28 cellular contexts compared by ENCODE assay signal in the genomic region with DNA sequence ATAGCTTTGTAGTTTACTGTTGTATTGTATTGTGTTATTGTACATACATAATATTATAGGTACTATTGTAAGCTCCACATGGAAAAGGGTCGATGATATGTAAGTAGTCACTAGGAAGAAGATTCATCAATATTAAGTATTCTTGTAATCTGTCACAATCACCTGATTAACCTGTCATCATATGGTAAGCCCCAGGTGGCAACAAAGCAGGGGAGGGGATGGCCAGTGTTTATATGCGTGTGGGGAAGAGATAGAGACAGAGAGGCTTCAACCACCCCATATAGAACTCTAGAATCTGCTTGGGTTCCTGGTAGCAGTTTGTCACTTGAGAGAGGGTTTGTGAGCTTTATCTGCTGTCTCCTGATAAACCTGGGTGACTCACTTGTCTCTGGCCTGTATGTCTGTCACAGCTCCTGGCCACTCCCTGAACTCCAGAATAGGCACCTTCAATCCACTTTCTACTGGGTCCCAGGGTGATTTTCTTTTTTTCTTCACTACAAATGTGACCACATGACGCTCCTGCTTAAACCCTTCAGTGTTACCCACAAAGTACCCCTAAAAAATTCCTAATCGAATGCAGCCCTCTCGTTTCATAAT. TPM values are rescaled to one million over a fixed set of nuclear protein-coding genes. Genes with fewer than 3 reads are reported as not detected.
DNase-seq lines count a peak whose midpoint lies in the region; ATAC-seq, FAIRE-seq and TF ChIP-seq lines count a peak whose summit lies in the region.
"Had no signal": no experiment of that assay in that cellular context is flagged by ENCODE, and none has a peak within 500 bp of the region (broad histone marks: within the 10 kb centered on the region; RNA-seq: fewer than 3 reads in every experiment).

No MANE protein-coding gene starts in this region.

- TF ChIP-seq CTCF in K562 (IDR thresholded peaks at IDR 0.05 in 2 of 3, conservative IDR thresholded peaks at IDR 0.05 in 1 of 3; ENCODE audit: insufficient read depth in 2 of 3, low read depth in 1 of 3, low read length in 3 of 3) (no peak), mucosa of descending colon (IDR thresholded peaks at IDR 0.05) (no peak)

- H3K36me3 ChIP-seq in K562 (ENCODE audit: control insufficient read depth, insufficient read depth, low read length) (no peaks in the 10 kb centered on the region), mucosa of descending colon (ENCODE audit: low read depth) (no peaks in the 10 kb centered on the region)
- H3K36me3 ChIP-seq: esophagus squamous epithelium, Peyer's patch, SJSA1, tibial artery had no signal

- H3K27me3 ChIP-seq in K562 (ENCODE audit: control insufficient read depth in 2 of 2, insufficient read depth in 2 of 2, low read length in 2 of 2), result no peaks in the 10 kb centered on the region
- H3K27me3 ChIP-seq: esophagus squamous epithelium, Peyer's patch, SJSA1, tibial artery had no signal

- TF ChIP-seq EP300 in K562 (IDR thresholded peaks at IDR 0.05; ENCODE audit: low read length), result peak; percentile 99

- no peak overlapping the region for H2AFZ ChIP-seq in K562 (ENCODE audit: low read depth, low read length)

- in situ Hi-C loops in K562 (cut with MboI), result no loop called here

- H3K4me3 Mint-ChIP-seq in stimulated activated effector memory CD8-positive, alpha-beta T cell treated with anti-CD3 and anti-CD28 coated beads, Interleukin-12 subunit alpha, Interleukin-12 subunit beta, amount 100 ng/mL, for 72 hours, result no peak overlapping the region
- H3K4me3 Mint-ChIP-seq: activated CD8-positive, alpha-beta T cell treated with anti-CD3 and anti-CD28 coated beads, Interleukin-2, amount 10 ng/mL, durations not matched to agents 7 days and 5 days; CD4-positive, alpha-beta memory T cell; mesothelial cell of epicardium; naive thymus-derived CD8-positive, alpha-beta T cell had no signal

- no peaks in the 10 kb centered on the region for H4K20me1 ChIP-seq in K562 (replicated peaks; ENCODE audit: control insufficient read depth, insufficient read depth, low read length)

- no peak for TF ChIP-seq POLR2A in K562 (conservative IDR thresholded peaks at IDR 0.05)

- BruUV-seq in K562 (replicated peaks; lab: Mats Ljungman, UMichigan), result no TSS peak

- no peaks in the 10 kb centered on the region; the same call in 1 of the 2 replicates for H3K9me3 ChIP-seq in K562 (replicated peaks; ENCODE audit: control insufficient read depth, insufficient read depth, low read depth, low read length)
- H3K9me3 ChIP-seq in mucosa of descending colon, result no peaks in the 10 kb centered on the region
- H3K9me3 ChIP-seq: esophagus squamous epithelium, Peyer's patch, SJSA1, tibial artery had no signal

- H3K36me3 Mint-ChIP-seq in stimulated activated effector memory CD8-positive, alpha-beta T cell treated with anti-CD3 and anti-CD28 coated beads, Interleukin-12 subunit alpha, Interleukin-12 subunit beta, amount 100 ng/mL, for 72 hours, result no peaks in the 10 kb centered on the region
- H3K36me3 Mint-ChIP-seq: activated naive CD4-positive, alpha-beta T cell treated with anti-CD3 and anti-CD28 coated beads, Interleukin-2, amount 50 U/mL, for 72 hours; CD4-positive, alpha-beta memory T cell; mesothelial cell of epicardium; naive thymus-derived CD8-positive, alpha-beta T cell had no signal

- H3K9me3 Mint-ChIP-seq in stimulated activated effector memory CD8-positive, alpha-beta T cell treated with anti-CD3 and anti-CD28 coated beads, Interleukin-12 subunit alpha, Interleukin-12 subunit beta, amount 100 ng/mL, for 72 hours, result no peaks in the 10 kb centered on the region
- H3K9me3 Mint-ChIP-seq: activated naive CD4-positive, alpha-beta T cell treated with anti-CD3 and anti-CD28 coated beads, Interleukin-2, amount 50 U/mL, for 72 hours; CD4-positive, alpha-beta memory T cell; mesothelial cell of epicardium; naive thymus-derived CD8-positive, alpha-beta T cell had no signal

- POLR2A ChIA-PET in K562 (lab: Yijun Ruan, JAX), result interaction anchor here (0.6 to 2.3 kb wide), 16 partner anchors 8 to 82 kb away, joined by 3 to 20 read pairs (median 6); no protein-coding TSS in a partner anchor

- H3K4me1 Mint-ChIP-seq in stimulated activated effector memory CD8-positive, alpha-beta T cell treated with anti-CD3 and anti-CD28 coated beads, Interleukin-12 subunit alpha, Interleukin-12 subunit beta, amount 100 ng/mL, for 72 hours, result no peaks in the 10 kb centered on the region
- H3K4me1 Mint-ChIP-seq: CD4-positive, alpha-beta memory T cell had no signal

- H3K27ac ChIP-seq in K562 (ENCODE audit: extremely low read depth, low read depth, low read length), result peak overlapping the region; percentile 45
- H3K27ac ChIP-seq: coronary artery, esophagus squamous epithelium, SJSA1, skin epidermis, tibial artery had no signal

- DNase-seq in NCI-H82 (lab: John Stamatoyannopoulos, UW) (peak; percentile 34), NCI-H82 treated with DMSO at 0.1 percent for 48 hours (lab: John Stamatoyannopoulos, UW; ENCODE audit: unreplicated experiment) (no peak), OCI-M2 (lab: John Stamatoyannopoulos, UW; ENCODE audit: unreplicated experiment) (peak; percentile 36), K562 (ENCODE audit: extremely low read depth in 1 of 4, low spot score in 3 of 4) (peak; percentile 93 to 97 (median 94)), mucosa of descending colon (no peak), NCI-H1436 treated with DMSO at 0.1 percent for 48 hours (lab: John Stamatoyannopoulos, UW) (no peak)
- no peak for DNase-seq in stimulated activated effector memory CD8-positive, alpha-beta T cell treated with anti-CD3 and anti-CD28 coated beads, Interleukin-12 subunit alpha, Interleukin-12 subunit beta, amount 100 ng/mL, for 72 hours (ENCODE audit: low spot score in 2 of 2)
- DNase-seq: 8988T; activated CD8-positive, alpha-beta T cell treated with anti-CD3 and anti-CD28 coated beads, Interleukin-2, amount 10 ng/mL, durations not matched to agents 7 days and 5 days; anterior cingulate cortex; CD4-positive, alpha-beta memory T cell; esophagus squamous epithelium; foreskin melanocyte; GDM1; hypothalamus; naive thymus-derived CD8-positive, alpha-beta T cell; nucleus accumbens; T-helper 1 cell; tibial artery had no signal

- peak in 1 of 2 experiments; percentile 50; a peak in 2 of 4 replicates for TF ChIP-seq RAD21 in K562 (CRISPR knock-in tag; conservative IDR thresholded peaks at IDR 0.05 in 1 of 2, IDR thresholded peaks at IDR 0.05 in 1 of 2)

- H3K27ac Mint-ChIP-seq in stimulated activated effector memory CD8-positive, alpha-beta T cell treated with anti-CD3 and anti-CD28 coated beads, Interleukin-12 subunit alpha, Interleukin-12 subunit beta, amount 100 ng/mL, for 72 hours, result no peak overlapping the region
- H3K27ac Mint-ChIP-seq: activated CD8-positive, alpha-beta T cell treated with anti-CD3 and anti-CD28 coated beads, Interleukin-2, amount 10 ng/mL, durations not matched to agents 7 days and 5 days; activated naive CD4-positive, alpha-beta T cell treated with anti-CD3 and anti-CD28 coated beads, Interleukin-2, amount 50 U/mL, for 72 hours; mesothelial cell of epicardium; naive thymus-derived CD8-positive, alpha-beta T cell had no signal

- ATAC-seq in K562 (peak; percentile 96), mucosa of descending colon (peak; percentile 94), HG02870 (IDR thresholded peaks at IDR 0.05; ENCODE audit: unreplicated experiment) (no peak)
- no peak for ATAC-seq in stimulated activated effector memory CD8-positive, alpha-beta T cell treated with anti-CD3 and anti-CD28 coated beads, Interleukin-12 subunit alpha, Interleukin-12 subunit beta, amount 100 ng/mL, for 72 hours
- ATAC-seq: activated CD8-positive, alpha-beta T cell treated with anti-CD3 and anti-CD28 coated beads, Interleukin-2, amount 10 ng/mL, durations not matched to agents 7 days and 5 days; activated naive CD4-positive, alpha-beta T cell treated with anti-CD3 and anti-CD28 coated beads, Interleukin-2, amount 50 U/mL, for 72 hours; HCT116; naive thymus-derived CD8-positive, alpha-beta T cell had no signal

- H3K9me1 ChIP-seq in K562 (ENCODE audit: control insufficient read depth, insufficient read depth, low read length), result no peaks in the 10 kb centered on the region

- FAIRE-seq in K562 (lab: Jason Lieb, UNC), result peak; percentile 99
- FAIRE-seq: GM19239 had no signal

- H3K79me2 ChIP-seq in K562 (ENCODE audit: control insufficient read depth, insufficient read depth, low read length), result no peaks in the 10 kb centered on the region

- no peak overlapping the region for H3K9ac ChIP-seq in K562 (ENCODE audit: insufficient read depth in 1 of 2, low read depth in 2 of 2, low read length in 2 of 2)

- CTCF ChIA-PET in K562 (lab: Yijun Ruan, JAX; ENCODE audit: low intra/inter-chr PET ratio), result no interaction called here

- H3K4me3 ChIP-seq in K562 (no peak overlapping the region), mucosa of descending colon (no peak overlapping the region)
- H3K4me3 ChIP-seq: coronary artery, esophagus squamous epithelium, Peyer's patch, SJSA1, skin epidermis, tibial artery had no signal

- intact Hi-C loops in K562 (cut with micrococcal nuclease), result loop anchor here (1.0 to 5.0 kb wide), 6 partner anchors 16 to 212 kb away; no protein-coding TSS in a partner anchor
- intact Hi-C loops in mucosa of descending colon (cut with DNase I, micrococcal nuclease), result no loop called here

- H3K4me2 ChIP-seq in K562 (ENCODE audit: insufficient read depth, low read length), result peak overlapping the region; percentile 37; the same call in 1 of the 2 replicates

- WGBS in K562 (ENCODE audit: insufficient coverage, low coverage, missing lambda C conversion rate), result 0% methylated on average over 5 of the region's 5 CpGs

- H3K4me1 ChIP-seq in K562 (replicated peaks in 1 of 2; ENCODE audit: control insufficient read depth in 2 of 2, insufficient read depth in 2 of 2, low read length in 2 of 2) (peaks cover 28 to 43% of the 10 kb centered on the region in 2 experiments), mucosa of descending colon (ENCODE audit: low read depth) (no peaks in the 10 kb centered on the region)
- H3K4me1 ChIP-seq: Peyer's patch, SJSA1, tibial artery had no signal

RNA-seq across cellular contexts. Expression of gene CPEB4, which starts 48.9 kb away (rescaled TPM):
- 49.3 and 127 TPM in 2 replicates for total RNA-seq in K562 (2011; cell fraction: chromatin; rRNA removed; ENCODE audit: low replicate concordance)
- 32.2 and 37.4 TPM in 2 replicates for total RNA-seq in K562 (2011; cell fraction: nucleolus; rRNA removed)
- 56.7 and 64.2 TPM in 2 replicates for total RNA-seq in K562 (2011; cell fraction: nucleoplasm; rRNA removed)
- total RNA-seq in K562 (2014; rRNA removed), result 9.5 and 10.2 TPM in 2 replicates
- 20.6 and 21.8 TPM in 2 replicates for total RNA-seq in K562 (2014; rRNA removed; fragmentation: Illumina TruSeq; extraction: Trizol)
- 12.0 and 12.4 TPM in 2 replicates for total RNA-seq in K562 (2015; rRNA removed; fragmentation: Illumina TruSeq; extraction: Trizol)
- 17.7 and 19.7 TPM in 2 replicates for total RNA-seq in K562 (2021)
- 17.6 and 21.3 TPM in 2 replicates for polyA plus RNA-seq in K562 (2011; rRNA removed)
- polyA plus RNA-seq in K562 (2011; cell fraction: cytosol; rRNA removed), result 9.8 and 13.5 TPM in 2 replicates
- 33.8 and 38.5 TPM in 2 replicates for polyA plus RNA-seq in K562 (2011; cell fraction: nucleus; rRNA removed)
- 11.6 and 13.2 TPM in 2 replicates for polyA plus RNA-seq in K562 (2012)
- polyA plus RNA-seq in K562 (2014; fragmentation: Illumina TruSeq; extraction: Trizol), result 9.3 and 13.2 TPM in 2 replicates
- polyA plus RNA-seq in K562 (2014; fragmentation: Nextera tagmentation; extraction: Ambion mirVana), result 10 to 100 TPM in 1 of 2 experiments, 1 to 10 TPM in 1; 7.4 to 10.2 TPM
- 11.0 and 12.2 TPM in 2 replicates for polyA plus RNA-seq in K562 (2014; rRNA removed)
- 49.0 and 67.5 TPM in 2 replicates for polyA minus RNA-seq in K562 (2011; rRNA and poly(A)+ RNA removed)
- polyA minus RNA-seq in K562 (2011; cell fraction: cytosol; rRNA and poly(A)+ RNA removed), result 12.2 and 17.7 TPM in 2 replicates
- polyA minus RNA-seq in K562 (2011; cell fraction: nucleus; rRNA and poly(A)+ RNA removed), result 45.2 and 47.7 TPM in 2 replicates
- 10 to 100 TPM; 31.8 to 51.3 (median 32.1) TPM for total RNA-seq in mucosa of descending colon

Comparison
In these comparisons a context has a peak if more than half of its experiments do, and no peak if none do; other contexts are left out.
1. DNase-seq: peak in NCI-H82 (single experiment), OCI-M2 (single experiment) and K562 (4 of 4); none in NCI-H82 treated with DMSO at 0.1 percent for 48 hours (single experiment), mucosa of descending colon (0 of 3), NCI-H1436 treated with DMSO at 0.1 percent for 48 hours (single experiment) and stimulated activated effector memory CD8-positive, alpha-beta T cell treated with anti-CD3 and anti-CD28 coated beads, Interleukin-12 subunit alpha, Interleukin-12 subunit beta, amount 100 ng/mL, for 72 hours (0 of 2).
2. ATAC-seq: peak in K562 (single experiment) and mucosa of descending colon (single experiment); none in HG02870 (single experiment) and stimulated activated effector memory CD8-positive, alpha-beta T cell treated with anti-CD3 and anti-CD28 coated beads, Interleukin-12 subunit alpha, Interleukin-12 subunit beta, amount 100 ng/mL, for 72 hours (single experiment).